ENCODE assay signal across 13 cellular contexts in genomic region chr20:48823476-48823875, GRCh38. TPM values are rescaled to one million over a fixed set of nuclear protein-coding genes. Genes with fewer than 3 reads are reported as not detected.
A peak's percentile ranks its signal among the peaks of the same experiment; 100 is the strongest.
DNase-seq lines count a peak whose midpoint lies in the region; ATAC-seq and TF ChIP-seq lines count a peak whose summit lies in the region.
"Had no signal": no experiment of that assay in that cellular context is flagged by ENCODE, and none has a peak within 500 bp of the region (broad histone marks: within the 10 kb centered on the region; RNA-seq: fewer than 3 reads in every experiment).

No MANE protein-coding gene starts in this region.

- no peaks in the 10 kb centered on the region for H3K9me3 Mint-ChIP-seq in activated CD4-positive, alpha-beta T cell treated with anti-CD3 and anti-CD28 coated beads, Interleukin-2, amount 10 ng/mL, durations not matched to agents 7 days and 5 days
- H3K9me3 Mint-ChIP-seq in activated T-cell treated with anti-CD3 and anti-CD28 coated beads, Interleukin-2, amount 50 U/mL, for 72 hours: no peaks in the 10 kb centered on the region
- H3K9me3 Mint-ChIP-seq in immature natural killer cell: no peaks in the 10 kb centered on the region
- H3K9me3 Mint-ChIP-seq: neural crest cell had no signal

- no peak for TF ChIP-seq EP300 in stomach (IDR thresholded peaks at IDR 0.05)

- peaks cover 73% of the 10 kb centered on the region for H3K36me3 Mint-ChIP-seq in activated CD4-positive, alpha-beta T cell treated with anti-CD3 and anti-CD28 coated beads, Interleukin-2, amount 10 ng/mL, durations not matched to agents 7 days and 5 days (ENCODE audit: low read depth)
- peaks cover 6 to 13% of the 10 kb centered on the region in 2 donors for H3K36me3 Mint-ChIP-seq in activated T-cell treated with anti-CD3 and anti-CD28 coated beads, Interleukin-2, amount 50 U/mL, for 72 hours (ENCODE audit: insufficient read depth in 2 of 2)
- H3K36me3 Mint-ChIP-seq in immature natural killer cell: peaks cover 0 to 15% (median 11%) of the 10 kb centered on the region in 3 donors

- H3K4me1 ChIP-seq in stomach (peaks cover 0 to 93% (median 52%) of the 10 kb centered on the region in 4 donors), HAP-1 (peaks cover 25% of the 10 kb centered on the region)

- POLR2A ChIA-PET in activated CD4-positive, alpha-beta T cell treated with anti-CD3 and anti-CD28 coated beads, Interleukin-2, amount 10 ng/mL, durations not matched to agents 7 days and 5 days (lab: Charles Lee): interaction anchor here (0.7 kb wide), 2 partner anchors 86 to 166 kb away, joined by 5 read pairs; no protein-coding TSS in a partner anchor

- H3K36me3 ChIP-seq in stomach (no peaks in the 10 kb centered on the region), HAP-1 (replicated peaks) (no peaks in the 10 kb centered on the region)
- H3K36me3 ChIP-seq: vagina had no signal

- peaks cover 0 to 16% (median 3%) of the 10 kb centered on the region in 3 donors for H3K27me3 ChIP-seq in stomach
- no peaks in the 10 kb centered on the region for H3K27me3 ChIP-seq in HAP-1 (ENCODE audit: low read depth)
- H3K27me3 ChIP-seq: SJSA1, vagina had no signal

- intact Hi-C loops in stomach (cut with DNase I; ENCODE audit: low total_unique reads): no loop called here

- TF ChIP-seq CTCF in stomach (IDR thresholded peaks at IDR 0.05): no peak

- peaks cover 3% of the 10 kb centered on the region for H3K27me3 Mint-ChIP-seq in activated CD4-positive, alpha-beta T cell treated with anti-CD3 and anti-CD28 coated beads, Interleukin-2, amount 10 ng/mL, durations not matched to agents 7 days and 5 days
- peaks cover 1% of the 10 kb centered on the region for H3K27me3 Mint-ChIP-seq in activated T-cell treated with anti-CD3 and anti-CD28 coated beads, Interleukin-2, amount 50 U/mL, for 72 hours (ENCODE audit: low read depth)
- peaks cover 4 to 21% (median 11%) of the 10 kb centered on the region in 3 donors for H3K27me3 Mint-ChIP-seq in immature natural killer cell (ENCODE audit: low read depth in 3 of 3)

- no peak for DNase-seq in activated CD4-positive, alpha-beta T cell treated with anti-CD3 and anti-CD28 coated beads, Interleukin-2, amount 10 ng/mL, durations not matched to agents 7 days and 5 days
- no peak for DNase-seq in activated CD4-positive, alpha-beta T cell treated with anti-CD3 and anti-CD28 coated beads for 4 hours
- no peak for DNase-seq in activated T-cell treated with anti-CD3 and anti-CD28 coated beads, Interleukin-2, amount 50 U/mL, for 72 hours
- DNase-seq in immature natural killer cell (no peak), stomach (no peak), HAP-1 (ENCODE audit: low spot score in 2 of 2) (no peak), Ammon's horn (ENCODE audit: low spot score) (no peak)
- DNase-seq: cortex of kidney, NCI-H2107 had no signal

- ATAC-seq in activated T-cell treated with anti-CD3 and anti-CD28 coated beads, Interleukin-2, amount 50 U/mL, for 72 hours (replicated peaks in 1 of 2): no peak
- no peak for ATAC-seq in GM19023 (IDR thresholded peaks at IDR 0.05; ENCODE audit: unreplicated experiment)

- H3K9me3 ChIP-seq in stomach: no peaks in the 10 kb centered on the region
- no peaks in the 10 kb centered on the region for H3K9me3 ChIP-seq in HAP-1
- H3K9me3 ChIP-seq: SJSA1, vagina had no signal

- peak overlapping the region; percentile 93 for H3K27ac Mint-ChIP-seq in activated CD4-positive, alpha-beta T cell treated with anti-CD3 and anti-CD28 coated beads, Interleukin-2, amount 10 ng/mL, durations not matched to agents 7 days and 5 days
- peak overlapping the region; percentile 98 for H3K27ac Mint-ChIP-seq in activated T-cell treated with anti-CD3 and anti-CD28 coated beads, Interleukin-2, amount 50 U/mL, for 72 hours
- H3K27ac Mint-ChIP-seq in immature natural killer cell: peak overlapping the region in 2 of 6 donors; percentile 94 to 99

- CTCF ChIA-PET in activated CD4-positive, alpha-beta T cell treated with anti-CD3 and anti-CD28 coated beads, Interleukin-2, amount 10 ng/mL, durations not matched to agents 7 days and 5 days (lab: Charles Lee): no interaction called here

- H3K4me3 ChIP-seq in stomach (peak overlapping the region in 2 of 4 donors; percentile 36 to 67), HAP-1 (no peak overlapping the region)
- H3K4me3 ChIP-seq: SJSA1, vagina had no signal

- no peak for TF ChIP-seq POLR2A in stomach (IDR thresholded peaks at IDR 0.05)

- in situ Hi-C loops in HAP-1 (cut with MboI; ENCODE audit: low sequenced_read_pairs): no loop called here

- H3K27ac ChIP-seq in stomach: peak overlapping the region; percentile 1 to 85 (median 74)
- H3K27ac ChIP-seq: vagina had no signal

- peaks cover 80% of the 10 kb centered on the region for H3K4me1 Mint-ChIP-seq in activated CD4-positive, alpha-beta T cell treated with anti-CD3 and anti-CD28 coated beads, Interleukin-2, amount 10 ng/mL, durations not matched to agents 7 days and 5 days
- H3K4me1 Mint-ChIP-seq in activated T-cell treated with anti-CD3 and anti-CD28 coated beads, Interleukin-2, amount 50 U/mL, for 72 hours (ENCODE audit: low read depth): peaks cover 68% of the 10 kb centered on the region
- peaks cover under 1 to 3% of the 10 kb centered on the region in 2 donors for H3K4me1 Mint-ChIP-seq in immature natural killer cell

- H3K4me3 Mint-ChIP-seq in activated CD4-positive, alpha-beta T cell treated with anti-CD3 and anti-CD28 coated beads, Interleukin-2, amount 10 ng/mL, durations not matched to agents 7 days and 5 days: peak overlapping the region; percentile 98
- peak overlapping the region; percentile 99 for H3K4me3 Mint-ChIP-seq in activated T-cell treated with anti-CD3 and anti-CD28 coated beads, Interleukin-2, amount 50 U/mL, for 72 hours
- H3K4me3 Mint-ChIP-seq in immature natural killer cell: peak overlapping the region; percentile 93 to 99 (median 98)

- WGBS in stomach, 5 donors: 82 to 90% (median 89%) methylated on average over 7 of the region's 7 CpGs

RNA-seq across cellular contexts. Expression of gene PREX1, which starts 4.3 kb away (rescaled TPM):
- 10 to 100 TPM; 81.0 to 86.1 TPM for total RNA-seq in activated CD4-positive, alpha-beta T cell treated with anti-CD3 and anti-CD28 coated beads, Interleukin-2, amount 10 ng/mL, durations not matched to agents 7 days and 5 days
- total RNA-seq in activated T-cell treated with anti-CD3 and anti-CD28 coated beads, Interleukin-2, amount 50 U/mL, for 72 hours: 100 to 1,000 TPM in 1 of 2 donors, 10 to 100 TPM in 1; 85.6 to 112 TPM
- polyA plus RNA-seq in immature natural killer cell (10 to 100 TPM; 30.5 to 94.3 (median 54.9) TPM), stomach (10 to 100 TPM in 2 of 3 donors, 1 to 10 TPM in 1; 5.2 to 17.4 (median 15.7) TPM)
- 10 to 100 TPM in 3 of 5 donors, 1 to 10 TPM in 2; 9.0 to 25.2 (median 19.3) TPM for total RNA-seq in stomach
